ENCODE assay signal across 9 cellular contexts in genomic region chr5:151221574-151221973, GRCh38. TPM values are rescaled to one million over a fixed set of nuclear protein-coding genes. Genes with fewer than 3 reads are reported as not detected.
DNase-seq lines count a peak whose midpoint lies in the region; ATAC-seq and TF ChIP-seq lines count a peak whose summit lies in the region.
"Had no signal": no experiment of that assay in that cellular context is flagged by ENCODE, and none has a peak within 500 bp of the region (broad histone marks: within the 10 kb centered on the region; RNA-seq: fewer than 3 reads in every experiment).

No MANE protein-coding gene starts in this region.

- H3K9me2 ChIP-seq in MM.1S (replicated peaks; ENCODE audit: insufficient read depth, low read length), result no peaks in the 10 kb centered on the region

- DNase-seq in EH (ENCODE audit: low read depth) (peak; percentile 17), MM.1S (no peak), gastrocnemius medialis (peak in 1 of 2 donors; percentile 29), DMS 273 treated with DMSO at 0.1 percent for 48 hours (lab: John Stamatoyannopoulos, UW) (no peak), NCI-H2029 (lab: John Stamatoyannopoulos, UW) (no peak)
- no peak for DNase-seq in effector memory CD8-positive, alpha-beta T cell
- DNase-seq: T1000 had no signal

- H3K9ac ChIP-seq in MM.1S (ENCODE audit: low read length), result no peak overlapping the region; the same call in 1 of the 2 replicates

- no peaks in the 10 kb centered on the region for H3K27me3 Mint-ChIP-seq in effector memory CD8-positive, alpha-beta T cell

- peak overlapping the region; percentile 79 to 80 for H3K4me3 Mint-ChIP-seq in effector memory CD8-positive, alpha-beta T cell

- no peak for ATAC-seq in effector memory CD8-positive, alpha-beta T cell (replicated peaks)
- ATAC-seq in gastrocnemius medialis (peak; percentile 55 to 73), GM18867 (IDR thresholded peaks at IDR 0.05; ENCODE audit: unreplicated experiment) (no peak), GM18873 (IDR thresholded peaks at IDR 0.05; ENCODE audit: low FRiP score, unreplicated experiment) (no peak)

- H3K27me3 ChIP-seq in MM.1S (replicated peaks; ENCODE audit: insufficient read depth, low read length) (no peaks in the 10 kb centered on the region), gastrocnemius medialis (no peaks in the 10 kb centered on the region)

- H3K36me3 ChIP-seq in MM.1S (replicated peaks; ENCODE audit: insufficient read depth, low read length), result 0 out of 2 replicates have a peak, but pooled peaks cover 6% of the 10 kb centered on the region
- no peaks in the 10 kb centered on the region for H3K36me3 ChIP-seq in gastrocnemius medialis

- peaks cover 68 to 71% of the 10 kb centered on the region in 2 donors for H3K4me1 Mint-ChIP-seq in effector memory CD8-positive, alpha-beta T cell (ENCODE audit: low read depth in 2 of 2)

- peak overlapping the region; percentile 2; the same call in 1 of the 2 replicates for H3K27ac ChIP-seq in MM.1S (ENCODE audit: low read length)
- peak overlapping the region; percentile 94 to 97 (median 95) for H3K27ac ChIP-seq in gastrocnemius medialis

- intact Hi-C loops in gastrocnemius medialis (cut with DNase I; ENCODE audit: low total_unique reads), result no loop called here

- TF ChIP-seq POLR2A in gastrocnemius medialis (IDR thresholded peaks at IDR 0.05), result no peak

- H3K4me2 ChIP-seq in MM.1S (ENCODE audit: low read depth, low read length), result peak overlapping the region; percentile 96

- H3K9me3 ChIP-seq in MM.1S (replicated peaks; ENCODE audit: insufficient read depth, low read length), result no peaks in the 10 kb centered on the region
- no peaks in the 10 kb centered on the region for H3K9me3 ChIP-seq in gastrocnemius medialis

- no peaks in the 10 kb centered on the region for H3K9me3 Mint-ChIP-seq in effector memory CD8-positive, alpha-beta T cell

- peak overlapping the region; percentile 83 for H3K4me3 ChIP-seq in MM.1S (ENCODE audit: low read length)
- peak overlapping the region in 3 of 4 donors; percentile 15 to 92 (median 87) for H3K4me3 ChIP-seq in gastrocnemius medialis

- peaks cover 75% of the 10 kb centered on the region for H3K79me2 ChIP-seq in MM.1S (ENCODE audit: low read length)

- peak overlapping the region; percentile 92 to 93 for H3K27ac Mint-ChIP-seq in effector memory CD8-positive, alpha-beta T cell

- H3K4me1 ChIP-seq in MM.1S (ENCODE audit: low read length) (peaks cover 61% of the 10 kb centered on the region), gastrocnemius medialis (peaks cover 64 to 65% of the 10 kb centered on the region in 2 donors)

- peaks cover 28% of the 10 kb centered on the region; the same call in 1 of the 2 replicates for H3F3A ChIP-seq in MM.1S (ENCODE audit: insufficient read depth, low read length)

- no peaks in the 10 kb centered on the region for H4K20me1 ChIP-seq in MM.1S (ENCODE audit: insufficient read depth, low read length)

- in situ Hi-C loops in gastrocnemius medialis (cut with MboI; ENCODE audit: low sequenced_read_pairs in 4 of 4), result no loop called here

- TF ChIP-seq CTCF in MM.1S (IDR thresholded peaks at IDR 0.05; ENCODE audit: low read length), result no peak
- no peak for TF ChIP-seq CTCF in gastrocnemius medialis (IDR thresholded peaks at IDR 0.05 in 4 of 5, conservative IDR thresholded peaks at IDR 0.05 in 1 of 5)

- H2AFZ ChIP-seq in MM.1S (ENCODE audit: low read length), result no peak overlapping the region

- H3K36me3 Mint-ChIP-seq in effector memory CD8-positive, alpha-beta T cell (ENCODE audit: insufficient read depth), result peaks cover 16% of the 10 kb centered on the region

RNA-seq across cellular contexts. Expression of gene CCDC69, which starts 2.3 kb away (rescaled TPM):
- total RNA-seq in gastrocnemius medialis, result 100 to 1,000 TPM in 3 of 4 donors, 10 to 100 TPM in 1; 93.4 to 128 (median 114) TPM

RNA-seq across cellular contexts. Expression of gene GM2A, which starts 31.4 kb away (rescaled TPM):
- total RNA-seq in gastrocnemius medialis, result 1 to 10 TPM; 5.0 to 7.2 (median 5.7) TPM

Comparison
In these comparisons a context has a peak if more than half of its experiments do, and no peak if none do; other contexts are left out.
1. ATAC-seq: peak in gastrocnemius medialis (2 of 2); none in effector memory CD8-positive, alpha-beta T cell (single experiment), GM18867 (single experiment) and GM18873 (single experiment).